Comparison of ENCODE assay signal across 1 cellular context in genomic region chr21:46458315-46459023, GRCh38.
TF ChIP-seq lines count a peak whose summit lies in the region.

DIP2A (plus strand) TSS chr21:46458891; CDS start chr21:46459132, 241 bp downstream.

TF ChIP-seq in K562, 482 proteins besides CTCF, POLR2A, EP300 and RAD21 (continued from another document and continues in another):
- TF ChIP-seq GTF3C2 (IDR thresholded peaks at IDR 0.05; ENCODE audit: borderline replicate concordance, extremely low read depth, insufficient read length) (no peak), MTA2 (IDR thresholded peaks at IDR 0.05; ENCODE audit: low read depth) (0 out of 2 replicates have a peak, but pooled peaks have one; percentile 3), DACH1 (IDR thresholded peaks at IDR 0.05; ENCODE audit: partially characterized antibody) (peak; percentile 32), RBFOX2 (IDR thresholded peaks at IDR 0.05; ENCODE audit: low read depth, low read length) (peak; percentile 99), U2AF1 (optimal IDR thresholded peaks at IDR 0.05; ENCODE audit: low read depth, low read length) (peak; percentile 90), POLR3A (IDR thresholded peaks at IDR 0.05; ENCODE audit: borderline replicate concordance, extremely low read depth, insufficient read depth, insufficient read length) (no peak), PHF21A (IDR thresholded peaks at IDR 0.05; ENCODE audit: borderline replicate concordance, low read depth) (peak; percentile 90; the same call in 1 of the 2 replicates), FOXJ2 (tag; IDR thresholded peaks at IDR 0.05) (no peak; the same call in 1 of the 2 replicates), HMGN3 (IDR thresholded peaks at IDR 0.05; ENCODE audit: borderline replicate concordance, extremely low read depth, insufficient read length, low read depth, low read length) (peak; percentile 96), ZNF175 (CRISPR knock-in tag; IDR thresholded peaks at IDR 0.05; ENCODE audit: low read depth) (peak; percentile 96), MYNN (IDR thresholded peaks at IDR 0.05) (no peak; the same call in 1 of the 2 replicates), MYNN (CRISPR knock-in tag; IDR thresholded peaks at IDR 0.05) (no peak), HSF4 (CRISPR knock-in tag; IDR thresholded peaks at IDR 0.05; ENCODE audit: borderline replicate concordance) (no peak), REST (CRISPR knock-in tag; IDR thresholded peaks at IDR 0.05; ENCODE audit: low read depth) (peak; percentile 85), FOXK1 (CRISPR knock-in tag; IDR thresholded peaks at IDR 0.05; ENCODE audit: borderline replicate concordance) (no peak), EWSR1 (IDR thresholded peaks at IDR 0.05; ENCODE audit: borderline replicate concordance, low read depth, partially characterized antibody) (no peak), JUN (IDR thresholded peaks at IDR 0.05; ENCODE audit: borderline replicate concordance, low read depth, low read length) (no peak; the same call in 1 of the 2 replicates), JUN (CRISPR knock-in tag; IDR thresholded peaks at IDR 0.05; ENCODE audit: borderline replicate concordance) (no peak; the same call in 1 of the 2 replicates), PPARD (CRISPR knock-in tag; IDR thresholded peaks at IDR 0.05) (no peak), SAFB (IDR thresholded peaks at IDR 0.05; ENCODE audit: borderline replicate concordance, low read depth, low read length) (0 out of 2 replicates have a peak, but pooled peaks have one; percentile 69), PRPF4 (IDR thresholded peaks at IDR 0.05; ENCODE audit: insufficient read depth, low read depth, low read length, poor library complexity, severe bottlenecking) (peak; percentile 66), STAT5A (IDR thresholded peaks at IDR 0.05; ENCODE audit: borderline replicate concordance, low read length) (no peak), TEAD1 (CRISPR knock-in tag; IDR thresholded peaks at IDR 0.05) (0 out of 4 replicates have a peak, but pooled peaks of 1 of the 2 experiments have one; percentile 49), ATF2 (CRISPR knock-in tag; IDR thresholded peaks at IDR 0.05) (no peak), ELF1 (tag; IDR thresholded peaks at IDR 0.05) (no peak), ZNF644 (tag; IDR thresholded peaks at IDR 0.05; ENCODE audit: low read depth) (peak; percentile 91; the same call in 1 of the 2 replicates), ZNF518B (CRISPR knock-in tag; IDR thresholded peaks at IDR 0.05) (no peak), WHSC1 (IDR thresholded peaks at IDR 0.05; ENCODE audit: low read length) (no peak), THRAP3 (IDR thresholded peaks at IDR 0.05; ENCODE audit: borderline replicate concordance) (no peak), ARID4B (CRISPR knock-in tag; IDR thresholded peaks at IDR 0.05) (peak; percentile 14; the same call in 1 of the 2 replicates), TGIF2 (CRISPR knock-in tag; IDR thresholded peaks at IDR 0.05) (peak; percentile 59; the same call in 1 of the 2 replicates), ZBTB26 (CRISPR knock-in tag; IDR thresholded peaks at IDR 0.05) (no peak), NR3C1 (CRISPR knock-in tag; IDR thresholded peaks at IDR 0.05) (no peak), ZFP36 (IDR thresholded peaks at IDR 0.05; ENCODE audit: low read depth, low read length, partially characterized antibody) (peak; percentile 23)
